Comparison of ENCODE assay signal across 8 cellular contexts in genomic region chr12:1605129-1606020, GRCh38. TPM values are rescaled to one million over a fixed set of nuclear protein-coding genes. Genes with fewer than 3 reads are reported as not detected.
DNase-seq lines count a peak whose midpoint lies in the region; ATAC-seq and TF ChIP-seq lines count a peak whose summit lies in the region.

No MANE protein-coding gene starts in this region.

- ATAC-seq in T-helper 17 cell (peak; percentile 79), HG02610 (IDR thresholded peaks at IDR 0.05; ENCODE audit: unreplicated experiment) (no peak)

- H3K9me3 ChIP-seq in DOHH2 (ENCODE audit: control insufficient read depth, insufficient read depth, low read length) (no peaks in the 10 kb centered on the region), T-helper 17 cell (ENCODE audit: control insufficient read depth, low read length, poor library complexity, severe bottlenecking) (no peaks in the 10 kb centered on the region), hepatocyte (ENCODE audit: low read depth) (no peaks in the 10 kb centered on the region), prostate gland (no peaks in the 10 kb centered on the region)

- H3F3A ChIP-seq in DOHH2 (ENCODE audit: control insufficient read depth, insufficient read depth), result peaks cover 9% of the 10 kb centered on the region; the same call in 1 of the 2 replicates

- H4K20me1 ChIP-seq in DOHH2 (ENCODE audit: control insufficient read depth, insufficient read depth, low read depth, low read length), result no peaks in the 10 kb centered on the region
- no peaks in the 10 kb centered on the region for H4K20me1 ChIP-seq in hepatocyte (ENCODE audit: insufficient read depth, poor library complexity, severe bottlenecking)

- TF ChIP-seq POLR2A in prostate gland (IDR thresholded peaks at IDR 0.05), result no peak

- no peaks in the 10 kb centered on the region for H3K9me2 ChIP-seq in DOHH2 (replicated peaks; ENCODE audit: control insufficient read depth, low read length)
- no peaks in the 10 kb centered on the region for H3K9me2 ChIP-seq in hepatocyte (replicated peaks; ENCODE audit: insufficient read depth)

- H3K4me3 Mint-ChIP-seq in T-helper 17 cell, result peak overlapping the region; percentile 98

- TF ChIP-seq CTCF in DOHH2 (IDR thresholded peaks at IDR 0.05; ENCODE audit: low read depth, low read length, poor library complexity, severe bottlenecking) (peak; percentile 88), astrocyte of the spinal cord (IDR thresholded peaks at IDR 0.05; ENCODE audit: low read depth, low read length) (peak; percentile 74), hepatocyte (IDR thresholded peaks at IDR 0.05; ENCODE audit: poor library complexity) (peak; percentile 87), prostate gland (IDR thresholded peaks at IDR 0.05) (peak; percentile 64 to 92 (median 80))

- H3K4me1 Mint-ChIP-seq in T-helper 17 cell, result peaks cover 30% of the 10 kb centered on the region

- peak overlapping the region; percentile 75 for H3K4me3 ChIP-seq in DOHH2 (ENCODE audit: low read length)
- peak overlapping the region; percentile 38 for H3K4me3 ChIP-seq in H7 (ENCODE audit: insufficient read depth, low read depth, low read length)
- H3K4me3 ChIP-seq in astrocyte of the spinal cord (ENCODE audit: low read depth, low read length), result peak overlapping the region; percentile 30
- H3K4me3 ChIP-seq in hepatocyte, result peak overlapping the region; percentile 22
- peak overlapping the region; percentile 17 to 33 for H3K4me3 ChIP-seq in prostate gland

- H3K27me3 Mint-ChIP-seq in T-helper 17 cell, result no peaks in the 10 kb centered on the region

- WGBS in hepatocyte (ENCODE audit: low lambda C conversion rate, missing lambda C conversion rate), result 6% methylated on average over 22 of the region's 22 CpGs
- under 1% methylated on average over 22 of the region's 22 CpGs for WGBS in prostate gland

- H3K36me3 Mint-ChIP-seq in T-helper 17 cell (ENCODE audit: low read depth), result no peaks in the 10 kb centered on the region

- H3K27ac Mint-ChIP-seq in T-helper 17 cell, result peak overlapping the region; percentile 93

- intact Hi-C loops in prostate gland (cut with DNase I), result no loop called here

- in situ Hi-C loops in astrocyte of the spinal cord (cut with HindIII; ENCODE audit: low sequenced_read_pairs), result no loop called here

- DNase-seq in H7 (peak; percentile 75), NCI-H1092 treated with DMSO at 0.1 percent for 48 hours (lab: John Stamatoyannopoulos, UW) (peak; percentile 85), T-helper 17 cell (peak; percentile 14 to 42 (median 37)), astrocyte of the spinal cord (ENCODE audit: low read depth, low spot score) (peak; percentile 87), hepatocyte (ENCODE audit: low spot score) (peak; percentile 89), prostate gland (ENCODE audit: low spot score) (peak; percentile 90)

- H3K4me1 ChIP-seq in DOHH2 (ENCODE audit: control insufficient read depth, low read length), result peaks cover 46% of the 10 kb centered on the region
- peaks cover 15% of the 10 kb centered on the region for H3K4me1 ChIP-seq in hepatocyte (ENCODE audit: insufficient read depth)
- peaks cover 18% of the 10 kb centered on the region for H3K4me1 ChIP-seq in prostate gland (replicated peaks)

- no peaks in the 10 kb centered on the region for H3K27me3 ChIP-seq in DOHH2 (ENCODE audit: control insufficient read depth, low read length)
- H3K27me3 ChIP-seq in H7 (ENCODE audit: control insufficient read depth, insufficient read depth, low read length), result peaks cover 9% of the 10 kb centered on the region
- no peaks in the 10 kb centered on the region for H3K27me3 ChIP-seq in hepatocyte
- H3K27me3 ChIP-seq in prostate gland (replicated peaks; ENCODE audit: insufficient read depth), result no peaks in the 10 kb centered on the region

- H3K36me3 ChIP-seq in DOHH2 (ENCODE audit: control insufficient read depth, low read length) (no peaks in the 10 kb centered on the region), H7 (replicated peaks; ENCODE audit: control insufficient read depth, insufficient read depth, low read length) (no peaks in the 10 kb centered on the region), hepatocyte (replicated peaks; ENCODE audit: insufficient read depth, low read depth) (no peaks in the 10 kb centered on the region), prostate gland (no peaks in the 10 kb centered on the region)

- H3K4me2 ChIP-seq in DOHH2 (ENCODE audit: low read length), result peak overlapping the region; percentile 91
- peak overlapping the region; percentile 81 for H3K4me2 ChIP-seq in hepatocyte

- no peak overlapping the region for H3K27ac ChIP-seq in DOHH2 (ENCODE audit: low read depth, low read length)
- peak overlapping the region; percentile 89 for H3K27ac ChIP-seq in hepatocyte
- peak overlapping the region; percentile 88 to 92 for H3K27ac ChIP-seq in prostate gland

- H2AFZ ChIP-seq in hepatocyte, result peak overlapping the region; percentile 58

- H3K79me2 ChIP-seq in DOHH2 (ENCODE audit: control insufficient read depth, low read length) (no peaks in the 10 kb centered on the region), hepatocyte (no peaks in the 10 kb centered on the region)

RNA-seq across cellular contexts. Expression of gene FBXL14, which starts 11.0 kb away (rescaled TPM):
- 20.8 and 21.4 TPM in 2 replicates for total RNA-seq in H7 (2014; rRNA removed; shearing (Covaris generic))
- total RNA-seq in T-helper 17 cell, result 10 to 100 TPM; 26.7 to 30.0 TPM
- 8.6 and 13.5 TPM in 2 replicates for total RNA-seq in hepatocyte
- 10.7 and 11.7 TPM in 2 replicates for polyA plus RNA-seq in hepatocyte
- total RNA-seq in prostate gland, result 10 to 100 TPM; 21.3 to 28.7 TPM

RNA-seq across cellular contexts. Expression of gene WNT5B, which starts 23.7 kb away (rescaled TPM):
- total RNA-seq in H7 (2014; rRNA removed; shearing (Covaris generic)), result 1.6 and 4.4 TPM in 2 replicates
- total RNA-seq in T-helper 17 cell (not detected), hepatocyte (16.6 and 19.9 TPM in 2 replicates), prostate gland (10 to 100 TPM; 34.6 to 65.4 TPM)
- 35.3 and 46.7 TPM in 2 replicates for polyA plus RNA-seq in hepatocyte

Comparison
In these comparisons a context has a peak if more than half of its experiments do, and no peak if none do; other contexts are left out.
1. H3K4me3 ChIP-seq: peak in every context shown above with its lines; median percentile 75 in DOHH2; 38 in H7; 30 in astrocyte of the spinal cord; 25 in prostate gland; 22 in hepatocyte.
2. DNase-seq: peak in every context shown above with its lines; median percentile 90 in prostate gland; 89 in hepatocyte; 87 in astrocyte of the spinal cord; 85 in NCI-H1092 treated with DMSO at 0.1 percent for 48 hours; 75 in H7; 37 in T-helper 17 cell.